Comparison of ENCODE assay signal across 1 cellular context in genomic region chr20:30378317-30378716, GRCh38.
A peak's percentile ranks its signal among the peaks of the same experiment; 100 is the strongest.
TF ChIP-seq lines count a peak whose summit lies in the region.

No MANE protein-coding gene starts in this region.

TF ChIP-seq in IMR-90, 13 proteins besides CTCF, POLR2A, EP300 and RAD21:
- TF ChIP-seq MAFK (IDR thresholded peaks at IDR 0.05; ENCODE audit: low read depth, low read length) = peak; percentile 13; the same call in 1 of the 2 replicates
